In the genomic region with DNA sequence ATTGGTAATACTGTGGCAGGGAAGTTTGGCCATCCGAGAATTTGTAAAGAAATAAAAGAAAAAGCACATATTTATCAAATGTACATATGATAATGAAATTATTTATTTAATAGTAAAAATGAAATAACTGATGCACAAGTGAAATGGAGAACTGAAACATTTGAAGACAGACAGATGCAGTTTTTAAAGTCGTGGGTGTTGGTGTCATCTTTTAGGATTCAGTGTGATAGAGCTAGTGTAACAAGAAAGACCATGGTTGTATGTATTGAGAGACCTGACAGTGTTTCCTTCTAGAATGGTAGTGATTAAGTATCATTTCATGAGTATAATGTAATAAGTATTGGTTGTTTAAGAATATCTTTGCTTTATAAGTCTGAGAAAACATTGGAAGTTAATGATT, we compare ENCODE assay signal across 17 cellular contexts. TPM values are rescaled to one million over a fixed set of nuclear protein-coding genes. Genes with fewer than 3 reads are reported as not detected.
DNase-seq lines count a peak whose midpoint lies in the region; ATAC-seq and TF ChIP-seq lines count a peak whose summit lies in the region.
"Had no signal": no experiment of that assay in that cellular context is flagged by ENCODE, and none has a peak within 500 bp of the region (broad histone marks: within the 10 kb centered on the region; RNA-seq: fewer than 3 reads in every experiment).

No MANE protein-coding gene starts in this region.

- H3K4me3 ChIP-seq in BLaER1 treated with 17β-estradiol and CSF1 and Interleukin-3, amounts not matched to agents 10 nM and 100 nM = peak overlapping the region in 1 of 10 experiments; percentile 86; a peak in 1 of 20 replicates
- no peak overlapping the region for H3K4me3 ChIP-seq in DOHH2 (ENCODE audit: low read length)

- H3K27ac ChIP-seq in BLaER1 treated with 17β-estradiol and CSF1 and Interleukin-3, amounts not matched to agents 10 nM and 100 nM = no peak overlapping the region
- no peak overlapping the region for H3K27ac ChIP-seq in DOHH2 (ENCODE audit: low read depth, low read length)
- H3K27ac ChIP-seq: C4-2B had no signal

- POLR2A ChIA-PET in activated B cell treated with CpG ODN at 0.5 μM for 24 hours (lab: Charles Lee) = interaction anchor here (1.0 to 7.1 kb wide), 3 partner anchors 9 to 597 kb away, joined by 5 to 103 read pairs (median 56); a partner anchor contains a TSS

- H3K36me3 ChIP-seq in BLaER1 treated with 17β-estradiol and CSF1 and Interleukin-3, amounts not matched to agents 10 nM and 100 nM = peaks cover 56 to 69% (median 60%) of the 10 kb centered on the region in 11 experiments
- peaks cover 64% of the 10 kb centered on the region for H3K36me3 ChIP-seq in DOHH2 (ENCODE audit: control insufficient read depth, low read length)

- H3K4me1 ChIP-seq in BLaER1 treated with 17β-estradiol and CSF1 and Interleukin-3, amounts not matched to agents 10 nM and 100 nM = peaks cover 30 to 44% (median 35%) of the 10 kb centered on the region in 10 experiments
- H3K4me1 ChIP-seq in DOHH2 (ENCODE audit: control insufficient read depth, low read length) = peaks cover 33% of the 10 kb centered on the region

- no peaks in the 10 kb centered on the region for H3K9me2 ChIP-seq in DOHH2 (replicated peaks; ENCODE audit: control insufficient read depth, low read length)

- H3K9ac ChIP-seq in BLaER1 treated with 17β-estradiol and CSF1 and Interleukin-3, amounts not matched to agents 10 nM and 100 nM = peak overlapping the region in 4 of 11 experiments; percentile 95 to 99 (median 99); a peak in 4 of 22 replicates

- H3K4me3 Mint-ChIP-seq in activated B cell treated with CpG ODN at 0.5 μM for 24 hours (peak overlapping the region; percentile 97), natural killer cell (peak overlapping the region; percentile 8)

- H3K9me3 Mint-ChIP-seq in activated B cell treated with CpG ODN at 0.5 μM for 24 hours (no peaks in the 10 kb centered on the region), natural killer cell (no peaks in the 10 kb centered on the region)

- H3K27ac Mint-ChIP-seq in activated B cell treated with CpG ODN at 0.5 μM for 24 hours = peak overlapping the region; percentile 32
- peak overlapping the region; percentile 35 to 100 for H3K27ac Mint-ChIP-seq in natural killer cell

- CTCF ChIA-PET in activated B cell treated with CpG ODN at 0.5 μM for 24 hours (lab: Charles Lee) = interaction anchor here (1.5 to 6.0 kb wide), 4 partner anchors 9 to 1097 kb away, joined by 4 to 40 read pairs (median 25); no protein-coding TSS in a partner anchor

- H3K27me3 Mint-ChIP-seq in activated B cell treated with CpG ODN at 0.5 μM for 24 hours (no peaks in the 10 kb centered on the region), natural killer cell (ENCODE audit: low read depth in 2 of 2) (no peaks in the 10 kb centered on the region)

- no peak for ATAC-seq in activated B cell treated with CpG ODN at 0.5 μM for 24 hours (ENCODE audit: low read depth)
- no peak for ATAC-seq in natural killer cell

- H3K36me3 Mint-ChIP-seq in activated B cell treated with CpG ODN at 0.5 μM for 24 hours (ENCODE audit: low read depth) (peaks cover 84% of the 10 kb centered on the region), natural killer cell (peaks cover 7% of the 10 kb centered on the region)

- H3K9me3 ChIP-seq in BLaER1 treated with 17β-estradiol and CSF1 and Interleukin-3, amounts not matched to agents 10 nM and 100 nM (replicated peaks in 1 of 11) = no peaks in the 10 kb centered on the region
- H3K9me3 ChIP-seq in DOHH2 (ENCODE audit: control insufficient read depth, insufficient read depth, low read length) = no peaks in the 10 kb centered on the region

- peaks cover 31 to 93% (median 81%) of the 10 kb centered on the region in 11 experiments; a peak in 21 of 22 replicates for H4K20me1 ChIP-seq in BLaER1 treated with 17β-estradiol and CSF1 and Interleukin-3, amounts not matched to agents 10 nM and 100 nM
- peaks cover 11% of the 10 kb centered on the region; the same call in 1 of the 2 replicates for H4K20me1 ChIP-seq in DOHH2 (ENCODE audit: control insufficient read depth, insufficient read depth, low read depth, low read length)

- intact Hi-C loops in activated B cell treated with CpG ODN at 0.5 μM for 24 hours (cut with micrococcal nuclease) (loop anchor here (5.0 kb wide), 2 partner anchors 117 to 377 kb away; a partner anchor contains a TSS), natural killer cell (cut with micrococcal nuclease) (loop anchor here (5.0 kb wide), 1 partner anchor 593 kb away; no protein-coding TSS in a partner anchor)

- peak overlapping the region in 7 of 11 experiments; percentile 86 to 99 (median 94); a peak in 13 of 22 replicates for H3K4me2 ChIP-seq in BLaER1 treated with 17β-estradiol and CSF1 and Interleukin-3, amounts not matched to agents 10 nM and 100 nM
- peak overlapping the region; percentile 92 for H3K4me2 ChIP-seq in DOHH2 (ENCODE audit: low read length)

- peaks cover 71% of the 10 kb centered on the region for H3K79me2 ChIP-seq in DOHH2 (ENCODE audit: control insufficient read depth, low read length)

- H3K27me3 ChIP-seq in BLaER1 treated with 17β-estradiol and CSF1 and Interleukin-3, amounts not matched to agents 10 nM and 100 nM = no peaks in the 10 kb centered on the region
- no peaks in the 10 kb centered on the region for H3K27me3 ChIP-seq in DOHH2 (ENCODE audit: control insufficient read depth, low read length)

- DNase-seq in activated B cell treated with CpG ODN at 0.5 μM for 24 hours (no peak), natural killer cell (no peak), NCI-H345 (lab: John Stamatoyannopoulos, UW) (no peak), hepatic stellate cell (ENCODE audit: low spot score) (no peak), NCI-H510A (lab: John Stamatoyannopoulos, UW) (no peak), midbrain (lab: John Stamatoyannopoulos, UW) (no peak)
- DNase-seq: activated CD4-positive, alpha-beta T cell treated with anti-CD3 and anti-CD28 coated beads for 1 hour; activated effector memory CD4-positive, alpha-beta T cell treated with Interleukin-2 at 50 U/mL for 16 hours; effector CD4-positive, alpha-beta T cell; foreskin fibroblast; IMR-90; NCI-H1105 treated with DMSO at 0.1 percent for 48 hours; retina; stimulated activated CD4-positive, alpha-beta T cell treated with anti-CD3 and anti-CD28 coated beads, Interleukin-2, amount 100 ng/mL, for 48 hours had no signal

- H3K4me1 Mint-ChIP-seq in activated B cell treated with CpG ODN at 0.5 μM for 24 hours = peaks cover 53% of the 10 kb centered on the region
- H3K4me1 Mint-ChIP-seq in natural killer cell = peaks cover 60 to 68% of the 10 kb centered on the region in 2 donors

- TF ChIP-seq CTCF in DOHH2 (IDR thresholded peaks at IDR 0.05; ENCODE audit: low read depth, low read length, poor library complexity, severe bottlenecking) (no peak), activated B cell treated with CpG ODN at 0.5 μM for 24 hours (IDR thresholded peaks at IDR 0.05) (no peak), natural killer cell (IDR thresholded peaks at IDR 0.05) (no peak)

- H3F3A ChIP-seq in DOHH2 (ENCODE audit: control insufficient read depth, insufficient read depth) = no peaks in the 10 kb centered on the region

RNA-seq across cellular contexts. Expression of a gene that starts 2.4 kb away (rescaled TPM):
- total RNA-seq in activated B cell treated with CpG ODN at 0.5 μM for 24 hours (200 and 243 TPM in 2 replicates), natural killer cell (10 to 100 TPM; 78.9 to 95.1 (median 93.8) TPM)

RNA-seq across cellular contexts. Expression of a gene that starts 2.7 kb away (rescaled TPM):
- total RNA-seq in activated B cell treated with CpG ODN at 0.5 μM for 24 hours = 51.9 and 54.4 TPM in 2 replicates
- 10 to 100 TPM; 17.3 to 23.2 (median 20.7) TPM for total RNA-seq in natural killer cell
